ENCODE assay signal across 12 cellular contexts in the genomic region with DNA sequence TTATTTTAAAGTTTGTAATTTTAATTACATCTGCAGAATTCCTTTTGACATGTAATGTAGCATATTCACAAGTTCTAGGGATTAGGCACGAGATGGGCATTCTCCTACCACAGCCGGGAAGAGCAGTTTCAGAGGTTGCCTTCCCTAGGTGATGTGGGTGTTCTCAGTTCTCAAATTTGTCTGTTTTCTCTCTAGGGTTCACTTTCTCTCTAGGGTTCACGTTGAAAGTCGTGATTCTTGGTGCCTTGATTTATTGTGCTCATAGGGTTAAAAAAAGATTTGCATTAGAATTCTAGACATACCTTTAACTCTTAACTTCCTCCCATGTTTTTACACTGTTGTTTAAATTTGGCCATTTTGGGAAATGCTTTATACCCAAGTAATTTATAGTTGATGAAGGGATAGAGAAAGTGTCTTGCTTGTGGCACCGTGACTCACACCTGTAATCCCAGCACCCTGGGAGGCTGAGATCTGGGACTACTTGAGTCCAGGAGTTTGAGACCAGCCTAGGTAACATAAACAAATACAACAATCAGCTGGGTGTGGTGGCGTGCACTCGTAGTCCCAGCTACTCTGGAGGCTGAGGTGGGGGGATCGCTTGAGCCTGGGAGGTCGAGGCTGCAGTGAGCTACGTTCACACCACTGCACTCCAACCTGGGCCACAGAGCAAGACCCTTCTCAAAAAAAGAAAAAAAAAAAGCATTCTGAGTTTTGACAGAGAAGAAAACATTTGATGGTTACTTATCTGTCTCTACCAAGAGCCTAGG. TPM values are rescaled to one million over a fixed set of nuclear protein-coding genes. Genes with fewer than 3 reads are reported as not detected.
A peak's percentile ranks its signal among the peaks of the same experiment; 100 is the strongest.
DNase-seq lines count a peak whose midpoint lies in the region; ATAC-seq and TF ChIP-seq lines count a peak whose summit lies in the region.
"Had no signal": no experiment of that assay in that cellular context is flagged by ENCODE, and none has a peak within 500 bp of the region (broad histone marks: within the 10 kb centered on the region; RNA-seq: fewer than 3 reads in every experiment).

No MANE protein-coding gene starts in this region.

- peak overlapping the region; percentile 51 for H3K4me3 Mint-ChIP-seq in stimulated activated naive CD8-positive, alpha-beta T cell treated with anti-CD3 and anti-CD28 coated beads, Interleukin-15, Interleukin-2, amounts not matched to agents 100 ng/mL and 50 ng/mL, for 24 hours
- H3K4me3 Mint-ChIP-seq in stimulated activated naive CD8-positive, alpha-beta T cell treated with anti-CD3 and anti-CD28 coated beads, Interleukin-15, amount 100 ng/mL, for 72 hours: peak overlapping the region in 1 of 2 donors; percentile 50

- WGBS in adrenal gland, 4 donors: 69 to 77% (median 75%) methylated on average over 10 of the region's 10 CpGs

- no peak for ATAC-seq in stimulated activated naive CD8-positive, alpha-beta T cell treated with anti-CD3 and anti-CD28 coated beads, Interleukin-15, amount 100 ng/mL, for 72 hours

- H3K9me3 Mint-ChIP-seq in stimulated activated naive CD8-positive, alpha-beta T cell treated with anti-CD3 and anti-CD28 coated beads, Interleukin-15, Interleukin-2, amounts not matched to agents 100 ng/mL and 50 ng/mL, for 24 hours: no peaks in the 10 kb centered on the region
- H3K9me3 Mint-ChIP-seq in stimulated activated naive CD8-positive, alpha-beta T cell treated with anti-CD3 and anti-CD28 coated beads, Interleukin-15, amount 100 ng/mL, for 72 hours: no peaks in the 10 kb centered on the region

- DNase-seq in stimulated activated naive CD8-positive, alpha-beta T cell treated with anti-CD3 and anti-CD28 coated beads, Interleukin-15, amount 100 ng/mL, for 72 hours: no peak
- DNase-seq in adrenal gland (no peak), NCI-H1694 (lab: John Stamatoyannopoulos, UW) (no peak), D341Med (ENCODE audit: low spot score) (no peak), SW 1271 (lab: John Stamatoyannopoulos, UW) (no peak)
- no peak for DNase-seq in stimulated activated CD4-positive, alpha-beta T cell treated with anti-CD3 and anti-CD28 coated beads, Interleukin-15, amount 100 ng/mL, for 24 hours
- DNase-seq: amygdala; mesendoderm; NCI-H526 treated with DMSO at 0.1 percent for 48 hours; stimulated activated CD4-positive, alpha-beta T cell treated with anti-CD3 and anti-CD28 coated beads, Interleukin-4, amount 100 ng/mL, for 4 hours had no signal

- peaks cover 55% of the 10 kb centered on the region for H3K36me3 Mint-ChIP-seq in stimulated activated naive CD8-positive, alpha-beta T cell treated with anti-CD3 and anti-CD28 coated beads, Interleukin-15, Interleukin-2, amounts not matched to agents 100 ng/mL and 50 ng/mL, for 24 hours (ENCODE audit: low read depth)

- no peak overlapping the region for H3K9ac ChIP-seq in muscle layer of colon (ENCODE audit: low read length)

- no peaks in the 10 kb centered on the region for H3K27me3 Mint-ChIP-seq in stimulated activated naive CD8-positive, alpha-beta T cell treated with anti-CD3 and anti-CD28 coated beads, Interleukin-15, Interleukin-2, amounts not matched to agents 100 ng/mL and 50 ng/mL, for 24 hours
- H3K27me3 Mint-ChIP-seq in stimulated activated naive CD8-positive, alpha-beta T cell treated with anti-CD3 and anti-CD28 coated beads, Interleukin-15, amount 100 ng/mL, for 72 hours: no peaks in the 10 kb centered on the region

- peak overlapping the region; percentile 49 for H3K27ac Mint-ChIP-seq in stimulated activated naive CD8-positive, alpha-beta T cell treated with anti-CD3 and anti-CD28 coated beads, Interleukin-15, Interleukin-2, amounts not matched to agents 100 ng/mL and 50 ng/mL, for 24 hours
- H3K27ac Mint-ChIP-seq in stimulated activated naive CD8-positive, alpha-beta T cell treated with anti-CD3 and anti-CD28 coated beads, Interleukin-15, amount 100 ng/mL, for 72 hours: no peak overlapping the region

- H3K27me3 ChIP-seq in adrenal gland: no peaks in the 10 kb centered on the region
- no peaks in the 10 kb centered on the region for H3K27me3 ChIP-seq in muscle layer of colon (ENCODE audit: control insufficient read depth in 1 of 2, insufficient read depth in 2 of 2, low read length in 2 of 2)

- H3K4me3 ChIP-seq in adrenal gland (no peak overlapping the region), muscle layer of colon (ENCODE audit: low read depth in 1 of 2, low read length in 2 of 2) (no peak overlapping the region)

- TF ChIP-seq POLR2A in adrenal gland (IDR thresholded peaks at IDR 0.05): no peak

- no peak for TF ChIP-seq CTCF in adrenal gland (IDR thresholded peaks at IDR 0.05)

- H3K27ac ChIP-seq in adrenal gland (peak overlapping the region in 4 of 5 donors; percentile 96 to 99 (median 99)), muscle layer of colon (ENCODE audit: low read depth, low read length) (peak overlapping the region; percentile 99)

- peaks cover 70% of the 10 kb centered on the region for H3K4me1 Mint-ChIP-seq in stimulated activated naive CD8-positive, alpha-beta T cell treated with anti-CD3 and anti-CD28 coated beads, Interleukin-15, Interleukin-2, amounts not matched to agents 100 ng/mL and 50 ng/mL, for 24 hours (ENCODE audit: low read depth)
- H3K4me1 Mint-ChIP-seq in stimulated activated naive CD8-positive, alpha-beta T cell treated with anti-CD3 and anti-CD28 coated beads, Interleukin-15, amount 100 ng/mL, for 72 hours: peaks cover 87% of the 10 kb centered on the region

- H3K9me3 ChIP-seq in adrenal gland (replicated peaks in 1 of 3) (no peaks in the 10 kb centered on the region), muscle layer of colon (ENCODE audit: low read length) (no peaks in the 10 kb centered on the region)

- peaks cover 45 to 63% of the 10 kb centered on the region in 2 donors for H3K4me1 ChIP-seq in adrenal gland (replicated peaks in 1 of 2)
- peaks cover 45% of the 10 kb centered on the region for H3K4me1 ChIP-seq in muscle layer of colon (ENCODE audit: insufficient read depth, low read length)

- intact Hi-C loops in adrenal gland (cut with DNase I): loop anchor here in 1 of 2 donors (10.0 kb wide), 1 partner anchor 54 kb away; no protein-coding TSS in a partner anchor

- peaks cover 0 to 10% of the 10 kb centered on the region in 2 donors for H3K36me3 ChIP-seq in adrenal gland (replicated peaks in 1 of 2)
- H3K36me3 ChIP-seq in muscle layer of colon (ENCODE audit: insufficient read depth, low read length): no peaks in the 10 kb centered on the region

RNA-seq across cellular contexts. Expression of gene MED15, which starts 3.6 kb away (rescaled TPM):
- total RNA-seq in adrenal gland: 100 to 1,000 TPM in 3 of 8 donors, 10 to 100 TPM in 5; 43.3 to 149 (median 82.2) TPM
- 100 to 1,000 TPM in 2 of 3 donors, 10 to 100 TPM in 1; 27.8 to 203 (median 197) TPM for polyA plus RNA-seq in adrenal gland

RNA-seq across cellular contexts. Expression of gene KLHL22, which starts 15.4 kb away (rescaled TPM):
- total RNA-seq in adrenal gland: 10 to 100 TPM; 15.3 to 38.8 (median 27.6) TPM
- polyA plus RNA-seq in adrenal gland: 10 to 100 TPM; 18.9 to 35.2 (median 21.9) TPM
